Comparison of ENCODE assay signal across 28 cellular contexts in genomic region chr16:54356391-54356790, GRCh38.
"Had no signal": no experiment of that assay in that cellular context is flagged by ENCODE, and none has a peak within 500 bp of the region (broad histone marks: within the 10 kb centered on the region; RNA-seq: fewer than 3 reads in every experiment).

No MANE protein-coding gene starts in this region.

- H3K4me3 Mint-ChIP-seq: mesothelial cell of epicardium; naive B cell; natural killer cell; nephron progenitor cell; neural progenitor cell; stimulated activated memory B cell treated with anti-CD40 and anti-IgM and Interleukin-4, amounts not matched to agents 10 μg/mL and 1 μg/mL and 100 μg/mL, for 72 hours; stimulated activated naive CD8-positive, alpha-beta T cell treated with anti-CD3 and anti-CD28 coated beads, Interleukin-15, amount 100 ng/mL, for 72 hours had no signal

- H3K4me2 ChIP-seq: hepatocyte, neural progenitor cell had no signal

- H3K27me3 Mint-ChIP-seq: stimulated activated memory B cell treated with anti-CD40 and anti-IgM and Interleukin-4, amounts not matched to agents 10 μg/mL and 1 μg/mL and 100 μg/mL, for 72 hours had no signal

- H3K79me2 ChIP-seq: hepatocyte had no signal

- H3K27ac ChIP-seq: hepatocyte, left ventricle myocardium inferior, neural progenitor cell, neutrophil, ovary, right atrium auricular region, right lobe of liver, transverse colon, upper lobe of left lung, vagina had no signal

- H2AFZ ChIP-seq: hepatocyte, neural progenitor cell had no signal

- H3K9me3 ChIP-seq: neutrophil, ovary, right lobe of liver, upper lobe of left lung, vagina had no signal

- H3K36me3 ChIP-seq: left ventricle myocardium inferior, neural progenitor cell, neutrophil, ovary, right atrium auricular region, right lobe of liver, transverse colon, upper lobe of left lung, vagina had no signal

- H3K27ac Mint-ChIP-seq: mesothelial cell of epicardium; naive B cell; natural killer cell; nephron progenitor cell; neural progenitor cell; progenitor cell of endocrine pancreas; stimulated activated memory B cell treated with anti-CD40 and anti-IgM and Interleukin-4, amounts not matched to agents 10 μg/mL and 1 μg/mL and 100 μg/mL, for 72 hours; stimulated activated naive CD8-positive, alpha-beta T cell treated with anti-CD3 and anti-CD28 coated beads, Interleukin-15, amount 100 ng/mL, for 72 hours had no signal

- H3K4me3 ChIP-seq: hepatocyte, left ventricle myocardium inferior, lung, neural progenitor cell, ovary, right atrium auricular region, right lobe of liver, transverse colon, upper lobe of left lung, vagina had no signal

- H3K4me1 ChIP-seq: left ventricle myocardium inferior, right atrium auricular region, right lobe of liver, transverse colon, upper lobe of left lung, vagina had no signal

- ATAC-seq: natural killer cell; right lobe of liver; stimulated activated memory B cell treated with anti-CD40 and anti-IgM and Interleukin-4, amounts not matched to agents 10 μg/mL and 1 μg/mL and 100 μg/mL, for 72 hours; stimulated activated naive CD8-positive, alpha-beta T cell treated with anti-CD3 and anti-CD28 coated beads, Interleukin-15, amount 100 ng/mL, for 72 hours had no signal

- H3K9ac ChIP-seq: neural progenitor cell had no signal

- FAIRE-seq: small intestine had no signal

- H3K36me3 Mint-ChIP-seq: natural killer cell; stimulated activated memory B cell treated with anti-CD40 and anti-IgM and Interleukin-4, amounts not matched to agents 10 μg/mL and 1 μg/mL and 100 μg/mL, for 72 hours had no signal

- H3K27me3 ChIP-seq: hepatocyte, ovary, right atrium auricular region, right lobe of liver, upper lobe of left lung, vagina had no signal

- DNase-seq: islet precursor cell; left ventricle myocardium inferior; mesendoderm; naive B cell; natural killer cell; nephron progenitor cell; occipital lobe; ovary; right lobe of liver; small intestine; stimulated activated CD4-positive, alpha-beta T cell treated with anti-CD3 and anti-CD28 coated beads, Interleukin-1b, Interleukin-23, amount 100 ng/mL, for 48 hours; stimulated activated CD4-positive, alpha-beta T cell treated with anti-CD3 and anti-CD28 coated beads, Interleukin-2, amount 100 ng/mL, for 48 hours; stimulated activated CD4-positive, alpha-beta T cell treated with anti-CD3 and anti-CD28 coated beads, Interleukin-4, amount 100 ng/mL, for 4 hours; stimulated activated CD8-positive, alpha-beta memory T cell treated with anti-CD3 and anti-CD28 coated beads, Interleukin-4, amount 100 ng/mL, for 48 hours; stimulated activated naive CD4-positive, alpha-beta T cell treated with Interleukin-2 at 50 U/mL for 16 hours; stimulated activated naive CD8-positive, alpha-beta T cell treated with anti-CD3 and anti-CD28 coated beads, Interleukin-15, amount 100 ng/mL, for 72 hours; substantia nigra; transverse colon; upper lobe of left lung had no signal

- H3K4me1 Mint-ChIP-seq: naive B cell; natural killer cell; stimulated activated memory B cell treated with anti-CD40 and anti-IgM and Interleukin-4, amounts not matched to agents 10 μg/mL and 1 μg/mL and 100 μg/mL, for 72 hours; stimulated activated naive CD8-positive, alpha-beta T cell treated with anti-CD3 and anti-CD28 coated beads, Interleukin-15, amount 100 ng/mL, for 72 hours had no signal
